17 cellular contexts compared by ENCODE assay signal in genomic region chr6:151247510-151247909, GRCh38.
"Had no signal": no experiment of that assay in that cellular context is flagged by ENCODE, and none has a peak within 500 bp of the region (broad histone marks: within the 10 kb centered on the region; RNA-seq: fewer than 3 reads in every experiment).

No MANE protein-coding gene starts in this region.

- H3K27ac ChIP-seq: right lobe of liver had no signal

- H3K27me3 ChIP-seq: right lobe of liver had no signal

- H3K36me3 Mint-ChIP-seq: activated naive CD8-positive, alpha-beta T cell treated with anti-CD3 and anti-CD28 coated beads, Interleukin-2, amount 10 ng/mL, durations not matched to agents 7 days and 5 days; natural killer cell; stimulated activated effector memory CD8-positive, alpha-beta T cell treated with anti-CD3 and anti-CD28 coated beads, Interleukin-12 subunit alpha, Interleukin-12 subunit beta, amount 100 ng/mL, for 72 hours had no signal

- H3K4me3 Mint-ChIP-seq: activated CD4-positive, alpha-beta T cell treated with anti-CD3 and anti-CD28 coated beads, Interleukin-2, amount 10 ng/mL, durations not matched to agents 24 days and 14 days; activated naive CD8-positive, alpha-beta T cell treated with anti-CD3 and anti-CD28 coated beads, Interleukin-2, amount 10 ng/mL, durations not matched to agents 7 days and 5 days; natural killer cell; stimulated activated effector memory CD8-positive, alpha-beta T cell treated with anti-CD3 and anti-CD28 coated beads, Interleukin-12 subunit alpha, Interleukin-12 subunit beta, amount 100 ng/mL, for 72 hours; T-helper 2 cell treated with Interferon-gamma antibody and Interleukin-4, amounts not matched to agents 5 μg/mL and 100 μg/mL, for 36 hours had no signal

- H3K36me3 ChIP-seq: right lobe of liver had no signal

- H3K4me1 Mint-ChIP-seq: activated naive CD8-positive, alpha-beta T cell treated with anti-CD3 and anti-CD28 coated beads, Interleukin-2, amount 10 ng/mL, durations not matched to agents 7 days and 5 days; natural killer cell; stimulated activated effector memory CD8-positive, alpha-beta T cell treated with anti-CD3 and anti-CD28 coated beads, Interleukin-12 subunit alpha, Interleukin-12 subunit beta, amount 100 ng/mL, for 72 hours had no signal

- DNase-seq: activated CD4-positive, alpha-beta T cell treated with anti-CD3 and anti-CD28 coated beads, Interleukin-2, amount 10 ng/mL, durations not matched to agents 24 days and 14 days; activated CD4-positive, CD25-positive, alpha-beta regulatory T cell; activated gamma-delta T cell treated with Interleukin-2 at 50 U/mL for 16 hours; activated naive CD8-positive, alpha-beta T cell treated with anti-CD3 and anti-CD28 coated beads, Interleukin-2, amount 10 ng/mL, durations not matched to agents 7 days and 5 days; aorta; mucosa of descending colon; natural killer cell; occipital lobe; right lobe of liver; SW 1271 had no signal

- H3K4me1 ChIP-seq: right lobe of liver had no signal

- H3K4me3 ChIP-seq: lung, mucosa of descending colon, right lobe of liver had no signal

- ATAC-seq: mucosa of descending colon; natural killer cell; right lobe of liver; stimulated activated effector memory CD8-positive, alpha-beta T cell treated with anti-CD3 and anti-CD28 coated beads, Interleukin-12 subunit alpha, Interleukin-12 subunit beta, amount 100 ng/mL, for 72 hours had no signal

- H3K27ac Mint-ChIP-seq: activated naive CD8-positive, alpha-beta T cell treated with anti-CD3 and anti-CD28 coated beads, Interleukin-2, amount 10 ng/mL, durations not matched to agents 7 days and 5 days; natural killer cell; progenitor cell of endocrine pancreas; stimulated activated effector memory CD8-positive, alpha-beta T cell treated with anti-CD3 and anti-CD28 coated beads, Interleukin-12 subunit alpha, Interleukin-12 subunit beta, amount 100 ng/mL, for 72 hours; T-helper 2 cell treated with Interferon-gamma antibody and Interleukin-4, amounts not matched to agents 5 μg/mL and 100 μg/mL, for 36 hours had no signal

- H3K9me3 Mint-ChIP-seq: activated CD4-positive, alpha-beta T cell treated with anti-CD3 and anti-CD28 coated beads, Interleukin-2, amount 10 ng/mL, durations not matched to agents 24 days and 14 days; activated naive CD8-positive, alpha-beta T cell treated with anti-CD3 and anti-CD28 coated beads, Interleukin-2, amount 10 ng/mL, durations not matched to agents 7 days and 5 days; natural killer cell; stimulated activated effector memory CD8-positive, alpha-beta T cell treated with anti-CD3 and anti-CD28 coated beads, Interleukin-12 subunit alpha, Interleukin-12 subunit beta, amount 100 ng/mL, for 72 hours; T-helper 2 cell treated with Interferon-gamma antibody and Interleukin-4, amounts not matched to agents 5 μg/mL and 100 μg/mL, for 36 hours had no signal

- FAIRE-seq: bronchial epithelial cell, islet of Langerhans, urothelium cell line had no signal

- H3K9me3 ChIP-seq: mucosa of descending colon, right lobe of liver had no signal
